Comparison of ENCODE assay signal across 16 cellular contexts in the genomic region with DNA sequence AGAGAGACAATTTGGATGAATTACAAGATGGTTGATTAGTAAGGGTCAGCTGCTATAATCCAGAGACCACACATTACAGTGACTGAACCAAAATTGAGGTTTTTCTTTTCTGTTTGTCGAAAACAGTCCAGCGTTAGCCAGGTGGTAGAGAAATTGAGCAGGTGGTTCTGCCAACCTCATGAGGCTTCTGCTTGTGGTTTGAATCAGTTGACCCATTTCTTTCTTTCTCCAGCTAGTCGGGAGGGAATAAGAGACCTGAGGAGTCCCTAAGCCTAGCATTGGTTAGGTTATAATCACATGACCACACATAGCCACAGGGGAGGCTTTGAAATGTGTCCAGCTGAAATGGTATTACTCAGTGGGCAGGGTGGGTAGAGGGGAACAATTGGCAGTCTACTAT.
DNase-seq lines count a peak whose midpoint lies in the region.
"Had no signal": no experiment of that assay in that cellular context is flagged by ENCODE, and none has a peak within 500 bp of the region (broad histone marks: within the 10 kb centered on the region; RNA-seq: fewer than 3 reads in every experiment).

No MANE protein-coding gene starts in this region.

- peaks cover 6% of the 10 kb centered on the region for H3K4me1 Mint-ChIP-seq in activated naive CD8-positive, alpha-beta T cell treated with anti-CD3 and anti-CD28 coated beads for 36 hours
- H3K4me1 Mint-ChIP-seq: IgD-negative memory B cell had no signal

- no peak overlapping the region for H3K27ac Mint-ChIP-seq in activated naive CD8-positive, alpha-beta T cell treated with anti-CD3 and anti-CD28 coated beads for 36 hours
- H3K27ac Mint-ChIP-seq: CD8-positive, alpha-beta T cell; H9 had no signal

- H3K36me3 Mint-ChIP-seq in activated naive CD8-positive, alpha-beta T cell treated with anti-CD3 and anti-CD28 coated beads for 36 hours, result no peaks in the 10 kb centered on the region
- H3K36me3 Mint-ChIP-seq: CD8-positive, alpha-beta T cell had no signal

- H3K9me3 Mint-ChIP-seq in activated naive CD8-positive, alpha-beta T cell treated with anti-CD3 and anti-CD28 coated beads for 36 hours, result no peaks in the 10 kb centered on the region
- H3K9me3 Mint-ChIP-seq: CD8-positive, alpha-beta T cell; H9 had no signal

- in situ Hi-C loops in G401 (cut with HindIII; ENCODE audit: low sequenced_read_pairs), result no loop called here
- in situ Hi-C loops in HAP-1 (cut with MboI; ENCODE audit: low sequenced_read_pairs), result no loop called here

- no peaks in the 10 kb centered on the region for H3K4me1 ChIP-seq in HAP-1
- H3K4me1 ChIP-seq: A549 had no signal

- no peak overlapping the region for H3K4me3 ChIP-seq in HAP-1
- H3K4me3 ChIP-seq: A549 had no signal

- no peaks in the 10 kb centered on the region for H3K9me3 ChIP-seq in HAP-1
- H3K9me3 ChIP-seq: A549 had no signal

- no peaks in the 10 kb centered on the region for H3K27me3 ChIP-seq in HAP-1 (ENCODE audit: low read depth)

- H3K36me3 ChIP-seq in HAP-1 (replicated peaks), result no peaks in the 10 kb centered on the region

- DNase-seq in NCI-H2107 treated with DMSO at 0.1 percent for 48 hours (lab: John Stamatoyannopoulos, UW; ENCODE audit: unreplicated experiment) (peak; percentile 10), NCI-H2107 (lab: John Stamatoyannopoulos, UW) (no peak), G401 (ENCODE audit: low spot score) (peak; percentile 83), cerebellum (ENCODE audit: low spot score) (peak; percentile 43), HAP-1 (ENCODE audit: low spot score in 2 of 2) (no peak), NCI-H1048 (lab: John Stamatoyannopoulos, UW) (no peak)
- DNase-seq in activated naive CD8-positive, alpha-beta T cell treated with anti-CD3 and anti-CD28 coated beads for 36 hours, result no peak
- DNase-seq: AML-193; CD8-positive, alpha-beta T cell; DMS 273 treated with DMSO at 0.1 percent for 48 hours; DMS53; DND-41; EL; H9 had no signal

- peaks cover 12% of the 10 kb centered on the region for H3K27me3 Mint-ChIP-seq in activated naive CD8-positive, alpha-beta T cell treated with anti-CD3 and anti-CD28 coated beads for 36 hours
- H3K27me3 Mint-ChIP-seq: IgD-negative memory B cell had no signal

- no peak overlapping the region for H3K4me3 Mint-ChIP-seq in activated naive CD8-positive, alpha-beta T cell treated with anti-CD3 and anti-CD28 coated beads for 36 hours
- H3K4me3 Mint-ChIP-seq: CD8-positive, alpha-beta T cell; H9; IgD-negative memory B cell had no signal

Comparison
In these comparisons a context has a peak if more than half of its experiments do, and no peak if none do; other contexts are left out.
1. DNase-seq: peak in NCI-H2107 treated with DMSO at 0.1 percent for 48 hours (single experiment), G401 (single experiment) and cerebellum (single experiment); none in NCI-H2107 (single experiment), HAP-1 (0 of 2), NCI-H1048 (single experiment) and activated naive CD8-positive, alpha-beta T cell treated with anti-CD3 and anti-CD28 coated beads for 36 hours (single experiment).